In the genomic region with DNA sequence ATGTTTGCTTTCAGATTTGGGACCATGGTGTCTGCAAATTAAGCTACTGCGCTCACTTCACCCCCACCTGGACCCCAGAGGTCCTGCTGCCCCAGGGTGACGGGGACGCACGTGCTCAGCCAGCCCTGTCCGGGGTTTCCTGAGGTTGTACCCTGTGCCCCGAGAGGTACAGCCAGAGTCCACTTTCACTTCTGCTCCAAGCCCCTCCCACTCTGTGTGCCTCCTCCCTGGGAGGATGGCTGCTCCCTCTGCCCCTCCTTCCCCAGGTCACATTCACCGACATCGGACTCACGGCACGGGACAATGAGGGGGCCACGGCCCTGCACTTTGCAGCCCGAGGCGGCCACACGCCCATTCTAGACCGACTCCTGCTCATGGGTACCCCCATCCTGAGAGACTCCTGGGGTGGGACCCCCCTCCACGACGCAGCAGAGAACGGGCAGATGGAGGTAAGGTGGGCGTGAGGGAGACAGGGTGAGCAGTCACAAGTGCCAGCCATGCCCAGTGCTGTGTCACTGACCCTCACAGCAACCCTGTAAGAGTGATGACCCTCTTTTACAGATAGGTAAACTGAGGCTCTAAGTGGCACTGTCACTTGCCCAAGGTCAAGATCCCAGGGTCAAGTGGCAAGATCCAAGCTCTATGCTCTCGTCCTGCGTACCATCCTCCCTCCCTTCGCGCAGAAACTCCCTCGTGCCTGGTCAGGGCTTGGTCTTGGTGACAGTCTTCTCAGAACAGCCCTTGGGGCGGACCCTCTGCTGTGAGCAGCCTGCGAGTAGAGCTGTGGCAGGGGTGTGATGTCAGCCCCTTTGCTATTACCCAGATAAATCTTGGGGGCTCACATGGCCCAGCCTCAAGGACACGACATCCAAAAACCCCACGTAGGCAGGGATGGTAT, we compare ENCODE assay signal across 1 cellular context.
TF ChIP-seq lines count a peak whose summit lies in the region.

No MANE protein-coding gene starts in this region.

TF ChIP-seq in HepG2, 621 proteins besides CTCF, POLR2A, EP300 and RAD21 (continued from another document and continues in another):
- TF ChIP-seq, protein P1, sequence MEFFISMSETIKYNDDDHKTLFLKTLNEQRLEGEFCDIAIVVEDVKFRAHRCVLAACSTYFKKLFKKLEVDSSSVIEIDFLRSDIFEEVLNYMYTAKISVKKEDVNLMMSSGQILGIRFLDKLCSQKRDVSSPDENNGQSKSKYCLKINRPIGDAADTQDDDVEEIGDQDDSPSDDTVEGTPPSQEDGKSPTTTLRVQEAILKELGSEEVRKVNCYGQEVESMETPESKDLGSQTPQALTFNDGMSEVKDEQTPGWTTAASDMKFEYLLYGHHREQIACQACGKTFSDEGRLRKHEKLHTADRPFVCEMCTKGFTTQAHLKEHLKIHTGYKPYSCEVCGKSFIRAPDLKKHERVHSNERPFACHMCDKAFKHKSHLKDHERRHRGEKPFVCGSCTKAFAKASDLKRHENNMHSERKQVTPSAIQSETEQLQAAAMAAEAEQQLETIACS (CRISPR knock-in tag; IDR thresholded peaks at IDR 0.05), result no peak
- TF ChIP-seq, protein P2, sequence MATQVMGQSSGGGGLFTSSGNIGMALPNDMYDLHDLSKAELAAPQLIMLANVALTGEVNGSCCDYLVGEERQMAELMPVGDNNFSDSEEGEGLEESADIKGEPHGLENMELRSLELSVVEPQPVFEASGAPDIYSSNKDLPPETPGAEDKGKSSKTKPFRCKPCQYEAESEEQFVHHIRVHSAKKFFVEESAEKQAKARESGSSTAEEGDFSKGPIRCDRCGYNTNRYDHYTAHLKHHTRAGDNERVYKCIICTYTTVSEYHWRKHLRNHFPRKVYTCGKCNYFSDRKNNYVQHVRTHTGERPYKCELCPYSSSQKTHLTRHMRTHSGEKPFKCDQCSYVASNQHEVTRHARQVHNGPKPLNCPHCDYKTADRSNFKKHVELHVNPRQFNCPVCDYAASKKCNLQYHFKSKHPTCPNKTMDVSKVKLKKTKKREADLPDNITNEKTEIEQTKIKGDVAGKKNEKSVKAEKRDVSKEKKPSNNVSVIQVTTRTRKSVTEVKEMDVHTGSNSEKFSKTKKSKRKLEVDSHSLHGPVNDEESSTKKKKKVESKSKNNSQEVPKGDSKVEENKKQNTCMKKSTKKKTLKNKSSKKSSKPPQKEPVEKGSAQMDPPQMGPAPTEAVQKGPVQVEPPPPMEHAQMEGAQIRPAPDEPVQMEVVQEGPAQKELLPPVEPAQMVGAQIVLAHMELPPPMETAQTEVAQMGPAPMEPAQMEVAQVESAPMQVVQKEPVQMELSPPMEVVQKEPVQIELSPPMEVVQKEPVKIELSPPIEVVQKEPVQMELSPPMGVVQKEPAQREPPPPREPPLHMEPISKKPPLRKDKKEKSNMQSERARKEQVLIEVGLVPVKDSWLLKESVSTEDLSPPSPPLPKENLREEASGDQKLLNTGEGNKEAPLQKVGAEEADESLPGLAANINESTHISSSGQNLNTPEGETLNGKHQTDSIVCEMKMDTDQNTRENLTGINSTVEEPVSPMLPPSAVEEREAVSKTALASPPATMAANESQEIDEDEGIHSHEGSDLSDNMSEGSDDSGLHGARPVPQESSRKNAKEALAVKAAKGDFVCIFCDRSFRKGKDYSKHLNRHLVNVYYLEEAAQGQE (IDR thresholded peaks at IDR 0.05; ENCODE audit: borderline replicate concordance in 1 of 2, low read depth in 1 of 2, low read length in 2 of 2), result no peak
- TF ChIP-seq ZNF850 (CRISPR knock-in tag; conservative IDR thresholded peaks at IDR 0.05) (no peak), EHMT2 (IDR thresholded peaks at IDR 0.05; ENCODE audit: borderline replicate concordance, low read depth, low read length) (no peak), FOXA3 (CRISPR knock-in tag; IDR thresholded peaks at IDR 0.05) (no peak), CCDC6 (CRISPR knock-in tag; IDR thresholded peaks at IDR 0.05) (no peak), ZNF30 (CRISPR knock-in tag; IDR thresholded peaks at IDR 0.05) (no peak; the same call in 1 of the 2 replicates), ZNF879 (CRISPR knock-in tag; IDR thresholded peaks at IDR 0.05) (no peak; the same call in 1 of the 2 replicates), SP140L (CRISPR knock-in tag; IDR thresholded peaks at IDR 0.05; ENCODE audit: borderline replicate concordance) (no peak), RARA (CRISPR knock-in tag; IDR thresholded peaks at IDR 0.05) (peak; percentile 64), TBP (CRISPR knock-in tag; IDR thresholded peaks at IDR 0.05) (no peak), SAP130 (CRISPR knock-in tag; IDR thresholded peaks at IDR 0.05; ENCODE audit: low read depth) (peak; percentile 85), ZFX (CRISPR knock-in tag; IDR thresholded peaks at IDR 0.05; ENCODE audit: low read depth) (no peak), MAFF (IDR thresholded peaks at IDR 0.05; ENCODE audit: low read depth, low read length) (no peak), GFI1 (CRISPR knock-in tag; IDR thresholded peaks at IDR 0.05; ENCODE audit: borderline replicate concordance) (no peak), ZNF354B (CRISPR knock-in tag; IDR thresholded peaks at IDR 0.05) (no peak), TCF7L2 (IDR thresholded peaks at IDR 0.05; ENCODE audit: low read depth, low read length) (no peak), ZNF547 (CRISPR knock-in tag; IDR thresholded peaks at IDR 0.05) (no peak)
- TF ChIP-seq, protein P3, sequence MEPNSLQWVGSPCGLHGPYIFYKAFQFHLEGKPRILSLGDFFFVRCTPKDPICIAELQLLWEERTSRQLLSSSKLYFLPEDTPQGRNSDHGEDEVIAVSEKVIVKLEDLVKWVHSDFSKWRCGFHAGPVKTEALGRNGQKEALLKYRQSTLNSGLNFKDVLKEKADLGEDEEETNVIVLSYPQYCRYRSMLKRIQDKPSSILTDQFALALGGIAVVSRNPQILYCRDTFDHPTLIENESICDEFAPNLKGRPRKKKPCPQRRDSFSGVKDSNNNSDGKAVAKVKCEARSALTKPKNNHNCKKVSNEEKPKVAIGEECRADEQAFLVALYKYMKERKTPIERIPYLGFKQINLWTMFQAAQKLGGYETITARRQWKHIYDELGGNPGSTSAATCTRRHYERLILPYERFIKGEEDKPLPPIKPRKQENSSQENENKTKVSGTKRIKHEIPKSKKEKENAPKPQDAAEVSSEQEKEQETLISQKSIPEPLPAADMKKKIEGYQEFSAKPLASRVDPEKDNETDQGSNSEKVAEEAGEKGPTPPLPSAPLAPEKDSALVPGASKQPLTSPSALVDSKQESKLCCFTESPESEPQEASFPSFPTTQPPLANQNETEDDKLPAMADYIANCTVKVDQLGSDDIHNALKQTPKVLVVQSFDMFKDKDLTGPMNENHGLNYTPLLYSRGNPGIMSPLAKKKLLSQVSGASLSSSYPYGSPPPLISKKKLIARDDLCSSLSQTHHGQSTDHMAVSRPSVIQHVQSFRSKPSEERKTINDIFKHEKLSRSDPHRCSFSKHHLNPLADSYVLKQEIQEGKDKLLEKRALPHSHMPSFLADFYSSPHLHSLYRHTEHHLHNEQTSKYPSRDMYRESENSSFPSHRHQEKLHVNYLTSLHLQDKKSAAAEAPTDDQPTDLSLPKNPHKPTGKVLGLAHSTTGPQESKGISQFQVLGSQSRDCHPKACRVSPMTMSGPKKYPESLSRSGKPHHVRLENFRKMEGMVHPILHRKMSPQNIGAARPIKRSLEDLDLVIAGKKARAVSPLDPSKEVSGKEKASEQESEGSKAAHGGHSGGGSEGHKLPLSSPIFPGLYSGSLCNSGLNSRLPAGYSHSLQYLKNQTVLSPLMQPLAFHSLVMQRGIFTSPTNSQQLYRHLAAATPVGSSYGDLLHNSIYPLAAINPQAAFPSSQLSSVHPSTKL (CRISPR knock-in tag; IDR thresholded peaks at IDR 0.05), result no peak
- TF ChIP-seq, protein P4, sequence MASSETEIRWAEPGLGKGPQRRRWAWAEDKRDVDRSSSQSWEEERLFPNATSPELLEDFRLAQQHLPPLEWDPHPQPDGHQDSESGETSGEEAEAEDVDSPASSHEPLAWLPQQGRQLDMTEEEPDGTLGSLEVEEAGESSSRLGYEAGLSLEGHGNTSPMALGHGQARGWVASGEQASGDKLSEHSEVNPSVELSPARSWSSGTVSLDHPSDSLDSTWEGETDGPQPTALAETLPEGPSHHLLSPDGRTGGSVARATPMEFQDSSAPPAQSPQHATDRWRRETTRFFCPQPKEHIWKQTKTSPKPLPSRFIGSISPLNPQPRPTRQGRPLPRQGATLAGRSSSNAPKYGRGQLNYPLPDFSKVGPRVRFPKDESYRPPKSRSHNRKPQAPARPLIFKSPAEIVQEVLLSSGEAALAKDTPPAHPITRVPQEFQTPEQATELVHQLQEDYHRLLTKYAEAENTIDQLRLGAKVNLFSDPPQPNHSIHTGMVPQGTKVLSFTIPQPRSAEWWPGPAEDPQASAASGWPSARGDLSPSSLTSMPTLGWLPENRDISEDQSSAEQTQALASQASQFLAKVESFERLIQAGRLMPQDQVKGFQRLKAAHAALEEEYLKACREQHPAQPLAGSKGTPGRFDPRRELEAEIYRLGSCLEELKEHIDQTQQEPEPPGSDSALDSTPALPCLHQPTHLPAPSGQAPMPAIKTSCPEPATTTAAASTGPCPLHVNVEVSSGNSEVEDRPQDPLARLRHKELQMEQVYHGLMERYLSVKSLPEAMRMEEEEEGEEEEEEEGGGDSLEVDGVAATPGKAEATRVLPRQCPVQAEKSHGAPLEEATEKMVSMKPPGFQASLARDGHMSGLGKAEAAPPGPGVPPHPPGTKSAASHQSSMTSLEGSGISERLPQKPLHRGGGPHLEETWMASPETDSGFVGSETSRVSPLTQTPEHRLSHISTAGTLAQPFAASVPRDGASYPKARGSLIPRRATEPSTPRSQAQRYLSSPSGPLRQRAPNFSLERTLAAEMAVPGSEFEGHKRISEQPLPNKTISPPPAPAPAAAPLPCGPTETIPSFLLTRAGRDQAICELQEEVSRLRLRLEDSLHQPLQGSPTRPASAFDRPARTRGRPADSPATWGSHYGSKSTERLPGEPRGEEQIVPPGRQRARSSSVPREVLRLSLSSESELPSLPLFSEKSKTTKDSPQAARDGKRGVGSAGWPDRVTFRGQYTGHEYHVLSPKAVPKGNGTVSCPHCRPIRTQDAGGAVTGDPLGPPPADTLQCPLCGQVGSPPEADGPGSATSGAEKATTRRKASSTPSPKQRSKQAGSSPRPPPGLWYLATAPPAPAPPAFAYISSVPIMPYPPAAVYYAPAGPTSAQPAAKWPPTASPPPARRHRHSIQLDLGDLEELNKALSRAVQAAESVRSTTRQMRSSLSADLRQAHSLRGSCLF (CRISPR knock-in tag; IDR thresholded peaks at IDR 0.05; ENCODE audit: borderline replicate concordance), result no peak
- TF ChIP-seq, protein P5, sequence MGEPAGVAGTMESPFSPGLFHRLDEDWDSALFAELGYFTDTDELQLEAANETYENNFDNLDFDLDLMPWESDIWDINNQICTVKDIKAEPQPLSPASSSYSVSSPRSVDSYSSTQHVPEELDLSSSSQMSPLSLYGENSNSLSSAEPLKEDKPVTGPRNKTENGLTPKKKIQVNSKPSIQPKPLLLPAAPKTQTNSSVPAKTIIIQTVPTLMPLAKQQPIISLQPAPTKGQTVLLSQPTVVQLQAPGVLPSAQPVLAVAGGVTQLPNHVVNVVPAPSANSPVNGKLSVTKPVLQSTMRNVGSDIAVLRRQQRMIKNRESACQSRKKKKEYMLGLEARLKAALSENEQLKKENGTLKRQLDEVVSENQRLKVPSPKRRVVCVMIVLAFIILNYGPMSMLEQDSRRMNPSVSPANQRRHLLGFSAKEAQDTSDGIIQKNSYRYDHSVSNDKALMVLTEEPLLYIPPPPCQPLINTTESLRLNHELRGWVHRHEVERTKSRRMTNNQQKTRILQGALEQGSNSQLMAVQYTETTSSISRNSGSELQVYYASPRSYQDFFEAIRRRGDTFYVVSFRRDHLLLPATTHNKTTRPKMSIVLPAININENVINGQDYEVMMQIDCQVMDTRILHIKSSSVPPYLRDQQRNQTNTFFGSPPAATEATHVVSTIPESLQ (CRISPR knock-in tag; conservative IDR thresholded peaks at IDR 0.05), result no peak
- TF ChIP-seq, protein P6, sequence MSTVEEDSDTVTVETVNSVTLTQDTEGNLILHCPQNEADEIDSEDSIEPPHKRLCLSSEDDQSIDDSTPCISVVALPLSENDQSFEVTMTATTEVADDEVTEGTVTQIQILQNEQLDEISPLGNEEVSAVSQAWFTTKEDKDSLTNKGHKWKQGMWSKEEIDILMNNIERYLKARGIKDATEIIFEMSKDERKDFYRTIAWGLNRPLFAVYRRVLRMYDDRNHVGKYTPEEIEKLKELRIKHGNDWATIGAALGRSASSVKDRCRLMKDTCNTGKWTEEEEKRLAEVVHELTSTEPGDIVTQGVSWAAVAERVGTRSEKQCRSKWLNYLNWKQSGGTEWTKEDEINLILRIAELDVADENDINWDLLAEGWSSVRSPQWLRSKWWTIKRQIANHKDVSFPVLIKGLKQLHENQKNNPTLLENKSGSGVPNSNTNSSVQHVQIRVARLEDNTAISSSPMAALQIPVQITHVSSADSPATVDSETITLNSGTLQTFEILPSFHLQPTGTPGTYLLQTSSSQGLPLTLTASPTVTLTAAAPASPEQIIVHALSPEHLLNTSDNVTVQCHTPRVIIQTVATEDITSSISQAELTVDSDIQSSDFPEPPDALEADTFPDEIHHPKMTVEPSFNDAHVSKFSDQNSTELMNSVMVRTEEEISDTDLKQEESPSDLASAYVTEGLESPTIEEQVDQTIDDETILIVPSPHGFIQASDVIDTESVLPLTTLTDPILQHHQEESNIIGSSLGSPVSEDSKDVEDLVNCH (CRISPR knock-in tag; IDR thresholded peaks at IDR 0.05), result no peak
- TF ChIP-seq, protein P7, sequence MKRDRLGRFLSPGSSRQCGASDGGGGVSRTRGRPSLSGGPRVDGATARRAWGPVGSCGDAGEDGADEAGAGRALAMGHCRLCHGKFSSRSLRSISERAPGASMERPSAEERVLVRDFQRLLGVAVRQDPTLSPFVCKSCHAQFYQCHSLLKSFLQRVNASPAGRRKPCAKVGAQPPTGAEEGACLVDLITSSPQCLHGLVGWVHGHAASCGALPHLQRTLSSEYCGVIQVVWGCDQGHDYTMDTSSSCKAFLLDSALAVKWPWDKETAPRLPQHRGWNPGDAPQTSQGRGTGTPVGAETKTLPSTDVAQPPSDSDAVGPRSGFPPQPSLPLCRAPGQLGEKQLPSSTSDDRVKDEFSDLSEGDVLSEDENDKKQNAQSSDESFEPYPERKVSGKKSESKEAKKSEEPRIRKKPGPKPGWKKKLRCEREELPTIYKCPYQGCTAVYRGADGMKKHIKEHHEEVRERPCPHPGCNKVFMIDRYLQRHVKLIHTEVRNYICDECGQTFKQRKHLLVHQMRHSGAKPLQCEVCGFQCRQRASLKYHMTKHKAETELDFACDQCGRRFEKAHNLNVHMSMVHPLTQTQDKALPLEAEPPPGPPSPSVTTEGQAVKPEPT (CRISPR knock-in tag; IDR thresholded peaks at IDR 0.05; ENCODE audit: low read depth), result no peak
- TF ChIP-seq, protein P8, sequence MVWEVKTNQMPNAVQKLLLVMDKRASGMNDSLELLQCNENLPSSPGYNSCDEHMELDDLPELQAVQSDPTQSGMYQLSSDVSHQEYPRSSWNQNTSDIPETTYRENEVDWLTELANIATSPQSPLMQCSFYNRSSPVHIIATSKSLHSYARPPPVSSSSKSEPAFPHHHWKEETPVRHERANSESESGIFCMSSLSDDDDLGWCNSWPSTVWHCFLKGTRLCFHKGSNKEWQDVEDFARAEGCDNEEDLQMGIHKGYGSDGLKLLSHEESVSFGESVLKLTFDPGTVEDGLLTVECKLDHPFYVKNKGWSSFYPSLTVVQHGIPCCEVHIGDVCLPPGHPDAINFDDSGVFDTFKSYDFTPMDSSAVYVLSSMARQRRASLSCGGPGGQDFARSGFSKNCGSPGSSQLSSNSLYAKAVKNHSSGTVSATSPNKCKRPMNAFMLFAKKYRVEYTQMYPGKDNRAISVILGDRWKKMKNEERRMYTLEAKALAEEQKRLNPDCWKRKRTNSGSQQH (CRISPR knock-in tag; IDR thresholded peaks at IDR 0.05; ENCODE audit: low read depth), result no peak
- TF ChIP-seq, protein P9, sequence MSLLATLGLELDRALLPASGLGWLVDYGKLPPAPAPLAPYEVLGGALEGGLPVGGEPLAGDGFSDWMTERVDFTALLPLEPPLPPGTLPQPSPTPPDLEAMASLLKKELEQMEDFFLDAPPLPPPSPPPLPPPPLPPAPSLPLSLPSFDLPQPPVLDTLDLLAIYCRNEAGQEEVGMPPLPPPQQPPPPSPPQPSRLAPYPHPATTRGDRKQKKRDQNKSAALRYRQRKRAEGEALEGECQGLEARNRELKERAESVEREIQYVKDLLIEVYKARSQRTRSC (CRISPR knock-in tag; IDR thresholded peaks at IDR 0.05; ENCODE audit: low read depth), result peak; percentile 68; the same call in 1 of the 2 replicates
